In genomic region chr5:152527358-152528048, GRCh38 we compare ENCODE assay signal across 10 cellular contexts.
DNase-seq lines count a peak whose midpoint lies in the region; ATAC-seq, FAIRE-seq and TF ChIP-seq lines count a peak whose summit lies in the region.
"Had no signal": no experiment of that assay in that cellular context is flagged by ENCODE, and none has a peak within 500 bp of the region (broad histone marks: within the 10 kb centered on the region; RNA-seq: fewer than 3 reads in every experiment).

No MANE protein-coding gene starts in this region.

- no peaks in the 10 kb centered on the region for H3K27me3 ChIP-seq in CD8-positive, alpha-beta T cell (ENCODE audit: insufficient read depth, low read length)
- no peaks in the 10 kb centered on the region for H3K27me3 ChIP-seq in gastroesophageal sphincter

- H3K36me3 ChIP-seq in kidney (ENCODE audit: control insufficient read depth in 1 of 2, insufficient read depth in 2 of 2, low read length in 2 of 2) (no peaks in the 10 kb centered on the region), gastroesophageal sphincter (no peaks in the 10 kb centered on the region)
- H3K36me3 ChIP-seq in CD8-positive, alpha-beta T cell (ENCODE audit: insufficient read depth, low read length): no peaks in the 10 kb centered on the region

- TF ChIP-seq CTCF in kidney (IDR thresholded peaks at IDR 0.05; ENCODE audit: borderline replicate concordance, extremely low read depth, insufficient read depth) (no peak), type B pancreatic cell (conservative IDR thresholded peaks at IDR 0.05) (no peak), gastroesophageal sphincter (IDR thresholded peaks at IDR 0.05) (no peak)
- TF ChIP-seq CTCF in CD8-positive, alpha-beta T cell (IDR thresholded peaks at IDR 0.05): no peak

- no peak overlapping the region for H3K27ac Mint-ChIP-seq in type B pancreatic cell
- H3K27ac Mint-ChIP-seq in CD8-positive, alpha-beta T cell: no peak overlapping the region

- POLR2A ChIA-PET in CD8-positive, alpha-beta T cell (lab: Charles Lee): no interaction called here

- H3K4me3 Mint-ChIP-seq in type B pancreatic cell: no peak overlapping the region
- H3K4me3 Mint-ChIP-seq in CD8-positive, alpha-beta T cell: no peak overlapping the region

- no peak overlapping the region for H3K4me3 ChIP-seq in kidney (ENCODE audit: low read length in 2 of 2)
- no peak overlapping the region for H3K4me3 ChIP-seq in CD8-positive, alpha-beta T cell (ENCODE audit: low read depth, low read length)
- no peak overlapping the region for H3K4me3 ChIP-seq in gastroesophageal sphincter
- H3K4me3 ChIP-seq: PC-9 had no signal

- WGBS in gastroesophageal sphincter (ENCODE audit: low coverage in 1 of 2), 2 donors: 20 to 45% methylated on average over 3 of the region's 3 CpGs

- no peak overlapping the region for H3K27ac ChIP-seq in kidney (ENCODE audit: low read depth in 2 of 2, low read length in 2 of 2)
- H3K27ac ChIP-seq in CD8-positive, alpha-beta T cell (ENCODE audit: low read depth, low read length): no peak overlapping the region
- H3K27ac ChIP-seq in gastroesophageal sphincter: no peak overlapping the region
- H3K27ac ChIP-seq: PC-9 had no signal

- no peaks in the 10 kb centered on the region for H3K36me3 Mint-ChIP-seq in type B pancreatic cell
- H3K36me3 Mint-ChIP-seq in CD8-positive, alpha-beta T cell: no peaks in the 10 kb centered on the region

- CTCF ChIA-PET in CD8-positive, alpha-beta T cell (lab: Charles Lee): interaction anchor here (0.7 kb wide), 1 partner anchor 31 kb away, joined by 3 read pairs; no protein-coding TSS in a partner anchor

- ATAC-seq in GM18519 (IDR thresholded peaks at IDR 0.05; ENCODE audit: low FRiP score, unreplicated experiment) (peak; percentile 73), GM21390 (IDR thresholded peaks at IDR 0.05; ENCODE audit: unreplicated experiment) (peak; percentile 77), HG03280 (IDR thresholded peaks at IDR 0.05; ENCODE audit: unreplicated experiment) (peak; percentile 50), gastroesophageal sphincter (no peak)
- no peak for ATAC-seq in CD8-positive, alpha-beta T cell

- H3K27me3 Mint-ChIP-seq in type B pancreatic cell: peaks cover 13% of the 10 kb centered on the region
- no peaks in the 10 kb centered on the region for H3K27me3 Mint-ChIP-seq in CD8-positive, alpha-beta T cell (ENCODE audit: low read depth)

- no peaks in the 10 kb centered on the region for H3K4me1 ChIP-seq in kidney (ENCODE audit: control insufficient read depth in 1 of 2, insufficient read depth in 1 of 2, low read depth in 1 of 2, low read length in 2 of 2)
- H3K4me1 ChIP-seq in CD8-positive, alpha-beta T cell (ENCODE audit: insufficient read depth, low read length): peaks cover 10% of the 10 kb centered on the region
- H3K4me1 ChIP-seq in gastroesophageal sphincter: peaks cover 0 to 4% (median 0%) of the 10 kb centered on the region in 3 donors

- TF ChIP-seq POLR2A in gastroesophageal sphincter (IDR thresholded peaks at IDR 0.05): no peak

- H3K9me3 ChIP-seq in kidney (ENCODE audit: control insufficient read depth in 1 of 2, low read length in 2 of 2) (no peaks in the 10 kb centered on the region), gastroesophageal sphincter (no peaks in the 10 kb centered on the region)
- H3K9me3 ChIP-seq in CD8-positive, alpha-beta T cell (ENCODE audit: low read length): no peaks in the 10 kb centered on the region

- DNase-seq in kidney: no peak
- DNase-seq in type B pancreatic cell (ENCODE audit: extremely low spot score, unreplicated experiment): no peak
- DNase-seq in CD8-positive, alpha-beta T cell: no peak
- DNase-seq in cerebellum (ENCODE audit: low spot score): no peak
- DNase-seq: activated CD4-positive, alpha-beta T cell treated with anti-CD3 and anti-CD28 coated beads for 4 hours; PC-9 had no signal

- intact Hi-C loops in kidney (cut with DNase I): no loop called here
- intact Hi-C loops in CD8-positive, alpha-beta T cell (cut with DNase I, micrococcal nuclease): no loop called here

- peak; percentile 92 for FAIRE-seq in kidney (lab: Jason Lieb, UNC)

- peaks cover 8% of the 10 kb centered on the region for H3K4me1 Mint-ChIP-seq in type B pancreatic cell (ENCODE audit: unreplicated experiment)
- H3K4me1 Mint-ChIP-seq in CD8-positive, alpha-beta T cell (ENCODE audit: low read depth): peaks cover 8% of the 10 kb centered on the region

- no peaks in the 10 kb centered on the region for H3K9me3 Mint-ChIP-seq in type B pancreatic cell
- H3K9me3 Mint-ChIP-seq in CD8-positive, alpha-beta T cell: no peaks in the 10 kb centered on the region

- H3K9ac ChIP-seq in kidney (ENCODE audit: low read length in 2 of 2): no peak overlapping the region

- TF ChIP-seq EP300 in gastroesophageal sphincter (IDR thresholded peaks at IDR 0.05): no peak

Comparison
In these comparisons a context has a peak if more than half of its experiments do, and no peak if none do; other contexts are left out.
1. ATAC-seq: peak in GM18519 (single experiment), GM21390 (single experiment) and HG03280 (single experiment); none in CD8-positive, alpha-beta T cell (single experiment) and gastroesophageal sphincter (single experiment).